In the genomic region with DNA sequence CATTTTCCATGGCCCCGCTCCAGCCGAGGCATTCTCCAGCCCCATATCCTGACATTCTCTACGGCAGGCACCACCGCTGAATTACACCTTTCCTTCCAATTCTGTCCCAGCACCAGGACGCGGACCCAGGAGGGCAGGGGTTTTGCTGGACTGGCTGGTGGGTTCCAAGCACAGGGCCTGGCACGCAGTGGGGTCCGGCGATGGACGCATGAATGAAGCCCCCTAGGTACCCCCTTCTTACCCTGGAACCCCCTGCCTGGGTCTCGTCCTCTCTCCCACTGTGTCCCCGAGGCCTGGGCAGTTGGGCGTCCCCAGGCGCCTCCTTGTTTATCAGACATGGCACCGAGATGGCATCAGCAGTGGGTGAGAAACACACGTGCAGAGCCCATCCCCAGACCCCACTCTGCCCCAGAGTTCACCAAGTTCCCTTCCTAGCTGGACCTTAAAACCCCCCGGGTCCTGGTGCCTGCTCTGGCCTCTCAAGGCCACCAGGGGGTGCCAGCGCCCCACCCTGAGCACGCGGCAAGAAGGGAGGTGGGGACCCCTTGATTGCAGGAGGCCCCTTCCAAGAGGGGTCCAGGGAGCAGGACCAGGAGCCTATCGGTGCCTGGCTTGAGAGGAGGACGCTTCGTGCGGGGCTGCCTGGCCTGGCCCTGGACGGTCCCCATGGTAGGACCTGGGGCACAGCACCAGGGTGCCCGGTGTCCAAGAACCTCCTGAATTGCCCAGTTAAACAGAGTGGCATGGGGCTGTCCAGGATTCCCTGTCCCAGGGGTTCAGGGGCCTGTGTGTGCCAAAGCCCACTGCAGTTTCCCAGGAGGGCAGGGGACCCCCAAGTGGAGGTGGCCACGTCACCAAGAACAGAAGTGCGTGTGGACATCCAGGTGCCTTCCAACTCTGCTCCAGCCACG, we compare ENCODE assay signal across 8 cellular contexts. TPM values are rescaled to one million over a fixed set of nuclear protein-coding genes. Genes with fewer than 3 reads are reported as not detected.
DNase-seq lines count a peak whose midpoint lies in the region; ATAC-seq, FAIRE-seq and TF ChIP-seq lines count a peak whose summit lies in the region.

No MANE protein-coding gene starts in this region.

- POLR2A ChIA-PET in GM12878 (lab: Charles Lee) = no interaction called here

- H3K9me3 ChIP-seq in GM12878 (replicated peaks; ENCODE audit: control insufficient read depth, insufficient read depth, low read length) (no peaks in the 10 kb centered on the region), left lung (no peaks in the 10 kb centered on the region), thoracic aorta (no peaks in the 10 kb centered on the region)

- no TSS peak for BruUV-seq in GM12878 (replicated peaks; lab: Mats Ljungman, UMichigan)

- ATAC-seq in Right ventricle myocardium superior (ENCODE audit: poor library complexity) = peak; percentile 57
- no peak for ATAC-seq in Right ventricle myocardium inferior
- ATAC-seq in GM12878 = peak; percentile 82
- peak; percentile 22 for ATAC-seq in left lung
- ATAC-seq in thoracic aorta (ENCODE audit: insufficient number of reproducible peaks, low FRiP score, low read depth) = no peak
- ATAC-seq in GM18505 (IDR thresholded peaks at IDR 0.05; ENCODE audit: unreplicated experiment) = no peak

- no peak overlapping the region for H3K4me3 ChIP-seq in GM12878
- no peak overlapping the region for H3K4me3 ChIP-seq in left lung
- no peak overlapping the region for H3K4me3 ChIP-seq in thoracic aorta

- RAD21 ChIA-PET in GM12878 (lab: Charles Lee; ENCODE audit: unreplicated experiment) = interaction anchor here (0.7 to 2.7 kb wide), 3 partner anchors 54 to 159 kb away, joined by 3 to 14 read pairs (median 5); no protein-coding TSS in a partner anchor

- TF ChIP-seq POLR2A in GM12878 (IDR thresholded peaks at IDR 0.05; ENCODE audit: low read depth, low read length) = no peak
- TF ChIP-seq POLR2A in GM18505 (IDR thresholded peaks at IDR 0.05; ENCODE audit: borderline replicate concordance, extremely low read depth, insufficient read depth, insufficient read length) = no peak

- DNase-seq in Right ventricle myocardium superior (no peak), Right ventricle myocardium inferior (ENCODE audit: missing footprints) (no peak), RPMI8226 (peak; percentile 49), GM12878 (ENCODE audit: low read depth, low spot score) (no peak), left lung (no peak), thoracic aorta (ENCODE audit: low spot score) (no peak), NCI-H187 (lab: John Stamatoyannopoulos, UW) (no peak)

- no peaks in the 10 kb centered on the region for H4K20me1 ChIP-seq in GM12878 (ENCODE audit: control insufficient read depth, insufficient read depth)

- no peak for FAIRE-seq in GM12878 (lab: Jason Lieb, UNC)

- H3K9ac ChIP-seq in GM12878 (ENCODE audit: control insufficient read depth, insufficient read depth, low read length) = no peak overlapping the region

- H3K27ac ChIP-seq in GM12878 (ENCODE audit: control insufficient read depth, insufficient read depth) (no peak overlapping the region), left lung (no peak overlapping the region), thoracic aorta (no peak overlapping the region)

- peak; percentile 91 to 95 (median 92) for TF ChIP-seq CTCF in GM12878 (IDR thresholded peaks at IDR 0.05 in 2 of 3, conservative IDR thresholded peaks at IDR 0.05 in 1 of 3; ENCODE audit: control insufficient read depth in 2 of 3, extremely low read depth in 1 of 3, insufficient read depth in 1 of 3, low read depth in 3 of 3, low read length in 3 of 3)
- TF ChIP-seq CTCF in left lung (IDR thresholded peaks at IDR 0.05) = peak; percentile 62 to 80
- TF ChIP-seq CTCF in thoracic aorta (IDR thresholded peaks at IDR 0.05) = peak; percentile 82

- CTCF ChIA-PET in GM12878 (lab: Yijun Ruan, JAX) = interaction anchor here (0.5 to 5.0 kb wide), 5 partner anchors 10 to 404 kb away, joined by 3 to 38 read pairs (median 3); no protein-coding TSS in a partner anchor

- H3K36me3 ChIP-seq in GM12878 (ENCODE audit: control insufficient read depth in 2 of 2, insufficient read depth in 2 of 2, low read length in 1 of 2) = no peaks in the 10 kb centered on the region
- H3K36me3 ChIP-seq in left lung = no peaks in the 10 kb centered on the region
- H3K36me3 ChIP-seq in thoracic aorta = no peaks in the 10 kb centered on the region

- H3K4me2 ChIP-seq in GM12878 (ENCODE audit: control insufficient read depth, insufficient read depth) = no peak overlapping the region

- intact Hi-C loops in Right ventricle myocardium superior (cut with DNase I) (loop anchor here (10.0 kb wide), 1 partner anchor 160 kb away; no protein-coding TSS in a partner anchor), Right ventricle myocardium inferior (cut with DNase I) (loop anchor here (1.0 to 5.0 kb wide), 2 partner anchors 54 to 73 kb away; no protein-coding TSS in a partner anchor), GM12878 (cut with micrococcal nuclease; ENCODE audit: unreplicated experiment) (loop anchor here (1.0 kb wide), 3 partner anchors 50 to 159 kb away; no protein-coding TSS in a partner anchor), left lung (cut with DNase I) (loop anchor here in 1 of 2 donors (5.0 kb wide), 1 partner anchor 52 kb away; no protein-coding TSS in a partner anchor)

- H3K79me2 ChIP-seq in GM12878 (ENCODE audit: control insufficient read depth, insufficient read depth, low read length) = no peaks in the 10 kb centered on the region

- H3K4me1 ChIP-seq in GM12878 (ENCODE audit: control insufficient read depth, insufficient read depth, low read length) (no peaks in the 10 kb centered on the region), left lung (no peaks in the 10 kb centered on the region), thoracic aorta (ENCODE audit: control insufficient read depth in 1 of 2, low read depth in 2 of 2) (peaks cover 0 to 12% of the 10 kb centered on the region in 2 donors)

- H3K27me3 ChIP-seq in GM12878 (replicated peaks in 1 of 2; ENCODE audit: control insufficient read depth in 2 of 2, insufficient read depth in 2 of 2, low read length in 1 of 2) (no peaks in the 10 kb centered on the region; a peak in 2 of 4 replicates), left lung (no peaks in the 10 kb centered on the region), thoracic aorta (replicated peaks; ENCODE audit: insufficient read depth) (no peaks in the 10 kb centered on the region)

- peak; percentile 92 for TF ChIP-seq RAD21 in GM12878 (IDR thresholded peaks at IDR 0.05; ENCODE audit: insufficient read depth, low read depth, low read length)

- 16% methylated on average over 29 of the region's 29 CpGs for WGBS in GM12878 (ENCODE audit: insufficient coverage, insufficient replicate concordance, low lambda C conversion rate, missing lambda C conversion rate)

- in situ Hi-C loops in GM12878 (cut with MboI) = no loop called here

- SMC1A ChIA-PET in GM12878 (lab: Charles Lee; ENCODE audit: uncharacterized antibody, unreplicated experiment) = interaction anchor here (0.7 to 3.7 kb wide), 4 partner anchors 29 to 159 kb away, joined by 3 to 23 read pairs (median 5); no protein-coding TSS in a partner anchor

- no peak overlapping the region for H2AFZ ChIP-seq in GM12878 (ENCODE audit: control insufficient read depth, low read depth, low read length)

- no peak for TF ChIP-seq EP300 in GM12878 (IDR thresholded peaks at IDR 0.05; ENCODE audit: borderline replicate concordance in 1 of 2, control insufficient read depth in 1 of 2, low read depth in 2 of 2, low read length in 2 of 2)

TF ChIP-seq in GM12878, 131 proteins besides CTCF, POLR2A, EP300 and RAD21 (continues in another document):
- no peak for TF ChIP-seq BRCA1 (IDR thresholded peaks at IDR 0.05; ENCODE audit: low read depth, low read length)
- no peak for TF ChIP-seq NR2F1 (conservative IDR thresholded peaks at IDR 0.05)

RNA-seq across cellular contexts. Expression of a gene that starts 46.1 kb away (rescaled TPM):
- total RNA-seq in Right ventricle myocardium superior = 7.3 TPM
- 7.0 TPM for total RNA-seq in Right ventricle myocardium inferior
- 23.2 and 27.8 TPM in 2 replicates for total RNA-seq in GM12878 (2013; cell fraction: nucleolus; rRNA removed)
- not detected in 2 replicates for total RNA-seq in GM12878 (2014; rRNA removed)
- not detected in 2 replicates for total RNA-seq in GM12878 (2014; rRNA removed; fragmentation: Illumina TruSeq; extraction: Trizol)
- 0.32 and 0.41 TPM in 2 replicates for total RNA-seq in GM12878 (2021)
- not detected for polyA plus RNA-seq in GM12878 (2011; ENCODE audit: low read depth)
- 0.06 TPM in 1 of 2 replicates, not detected in the other for polyA plus RNA-seq in GM12878 (2011; rRNA removed)
- 0.03 TPM in 2 replicates for polyA plus RNA-seq in GM12878 (2011; cell fraction: cytosol; rRNA removed)
- polyA plus RNA-seq in GM12878 (2011; cell fraction: nucleus; rRNA removed) = 1.6 and 1.8 TPM in 2 replicates
- 0.20 and 0.24 TPM in 2 replicates for polyA plus RNA-seq in GM12878 (2012)
- polyA plus RNA-seq in GM12878 (2014; fragmentation: Illumina TruSeq; extraction: Trizol) = not detected in 2 replicates
- polyA plus RNA-seq in GM12878 (2014; fragmentation: Nextera tagmentation; extraction: Ambion mirVana) = not detected
- polyA plus RNA-seq in GM12878 (2014; rRNA removed) = 0.01 and 0.03 TPM in 2 replicates
- not detected for polyA plus RNA-seq in GM12878 (2016; fragmentation: Nextera tagmentation; extraction: Ambion mirVana)
- polyA minus RNA-seq in GM12878 (2011; rRNA and poly(A)+ RNA removed) = 0.05 TPM in 1 of 2 replicates, not detected in the other
- 0.21 and 0.27 TPM in 2 replicates for polyA minus RNA-seq in GM12878 (2011; cell fraction: cytosol; rRNA and poly(A)+ RNA removed)
- 0.19 and 0.24 TPM in 2 replicates for polyA minus RNA-seq in GM12878 (2011; cell fraction: nucleus; rRNA and poly(A)+ RNA removed)
- total RNA-seq in left lung = 100 to 1,000 TPM in 1 of 2 donors, 10 to 100 TPM in 1; 40.6 to 108 TPM
- 100 to 1,000 TPM; 273 to 304 TPM for total RNA-seq in thoracic aorta

RNA-seq across cellular contexts. Expression of a gene that starts 59.6 kb away (rescaled TPM):
- total RNA-seq in Right ventricle myocardium superior (47.0 TPM), Right ventricle myocardium inferior (46.1 TPM), GM12878 (2014; rRNA removed) (5.3 and 5.8 TPM in 2 replicates), GM12878 (2014; rRNA removed; fragmentation: Illumina TruSeq; extraction: Trizol) (7.3 and 7.6 TPM in 2 replicates), GM12878 (2021) (9.6 and 10.9 TPM in 2 replicates), left lung (10 to 100 TPM; 42.5 to 42.9 TPM), thoracic aorta (10 to 100 TPM; 27.4 to 37.6 TPM)
- total RNA-seq in GM12878 (2013; cell fraction: nucleolus; rRNA removed) = 3.6 and 3.8 TPM in 2 replicates
- 11.2 TPM for polyA plus RNA-seq in GM12878 (2011; ENCODE audit: low read depth)
- polyA plus RNA-seq in GM12878 (2011; rRNA removed) (14.6 and 16.5 TPM in 2 replicates), GM12878 (2014; fragmentation: Illumina TruSeq; extraction: Trizol) (12.1 and 12.2 TPM in 2 replicates), GM12878 (2014; fragmentation: Nextera tagmentation; extraction: Ambion mirVana) (1 to 10 TPM; 1.5 to 5.2 TPM), GM12878 (2014; rRNA removed) (10.5 and 11.6 TPM in 2 replicates), GM12878 (2016; fragmentation: Nextera tagmentation; extraction: Ambion mirVana) (1 to 10 TPM; 6.9 to 8.3 TPM)
- polyA plus RNA-seq in GM12878 (2011; cell fraction: cytosol; rRNA removed) = 16.9 and 19.2 TPM in 2 replicates
- polyA plus RNA-seq in GM12878 (2011; cell fraction: nucleus; rRNA removed) = 5.5 and 7.1 TPM in 2 replicates
- polyA plus RNA-seq in GM12878 (2012) = 15.3 TPM in 2 replicates
- polyA minus RNA-seq in GM12878 (2011; rRNA and poly(A)+ RNA removed) = 9.4 and 14.6 TPM in 2 replicates
- 5.7 and 6.7 TPM in 2 replicates for polyA minus RNA-seq in GM12878 (2011; cell fraction: cytosol; rRNA and poly(A)+ RNA removed)
- 1.6 and 3.5 TPM in 2 replicates for polyA minus RNA-seq in GM12878 (2011; cell fraction: nucleus; rRNA and poly(A)+ RNA removed)

Comparison
In these comparisons a context has a peak if more than half of its experiments do, and no peak if none do; other contexts are left out.
1. ATAC-seq: peak in Right ventricle myocardium superior (single experiment), GM12878 (single experiment) and left lung (single experiment); none in Right ventricle myocardium inferior (single experiment), thoracic aorta (single experiment) and GM18505 (single experiment).
2. Peak in every context shown above with its lines, with median percentiles within 50 percentile points of each other: CTCF ChIP-seq.